In the genomic region with DNA sequence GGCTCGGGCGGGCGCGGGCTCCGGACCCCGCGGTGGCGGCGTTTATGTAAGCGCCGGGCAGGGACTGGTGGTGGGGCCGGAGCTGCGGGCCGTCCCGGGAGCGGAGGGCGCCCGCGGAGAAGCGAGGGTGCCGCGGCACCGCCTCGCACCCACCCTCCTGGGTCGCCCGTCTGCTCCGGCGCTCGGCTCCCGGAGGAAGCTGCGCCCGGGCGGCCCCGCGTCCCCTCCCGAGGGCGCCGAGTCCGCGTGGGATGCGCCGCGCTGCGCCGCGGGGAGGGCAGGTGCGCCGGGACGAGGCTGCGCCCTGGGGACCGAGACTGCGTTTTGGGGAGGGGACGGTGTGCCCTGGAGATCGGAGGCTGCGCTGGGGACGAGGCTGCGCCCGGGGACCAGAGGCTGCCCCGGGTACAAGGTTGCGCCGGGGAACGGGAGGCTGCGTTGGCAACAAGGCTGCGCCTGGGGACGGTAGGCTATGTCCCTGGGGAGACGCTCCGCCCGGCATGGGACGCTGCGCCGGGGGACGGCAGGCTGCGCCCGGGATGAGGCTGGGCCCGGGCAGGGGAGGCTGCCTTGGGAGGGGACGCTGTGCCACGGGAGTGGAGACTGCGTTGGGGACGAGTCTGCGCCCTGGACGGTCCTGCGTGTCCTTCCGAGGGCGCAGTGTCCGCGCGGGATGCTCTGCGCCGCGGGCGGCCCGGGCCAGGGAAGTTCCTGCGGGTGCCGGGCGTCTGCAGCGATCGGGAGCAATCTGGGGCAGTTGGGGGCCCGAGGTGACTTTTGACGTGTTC, we compare ENCODE assay signal across 8 cellular contexts. TPM values are rescaled to one million over a fixed set of nuclear protein-coding genes. Genes with fewer than 3 reads are reported as not detected.
DNase-seq lines count a peak whose midpoint lies in the region; ATAC-seq, FAIRE-seq and TF ChIP-seq lines count a peak whose summit lies in the region.

No MANE protein-coding gene starts in this region.

- H3K27ac ChIP-seq in VCaP = peak overlapping the region; percentile 100
- no peak overlapping the region for H3K27ac ChIP-seq in H1 (ENCODE audit: low read depth, low read length)
- no peak overlapping the region for H3K27ac ChIP-seq in mesodermal cell (ENCODE audit: low read depth, low read length, severe bottlenecking)
- H3K27ac ChIP-seq in thyroid gland = no peak overlapping the region

- H3K9me3 ChIP-seq in H1 (ENCODE audit: insufficient read depth in 2 of 2, low read depth in 1 of 2, low read length in 1 of 2) (no peaks in the 10 kb centered on the region), mesodermal cell (ENCODE audit: control insufficient read depth, low read length) (no peaks in the 10 kb centered on the region), thyroid gland (no peaks in the 10 kb centered on the region)

- H3K79me1 ChIP-seq in H1 (ENCODE audit: low read depth, low read length) = no peaks in the 10 kb centered on the region

- H3K36me3 ChIP-seq in H1 (ENCODE audit: control insufficient read depth in 2 of 4, insufficient read depth in 4 of 4, low read length in 3 of 4) = no peaks in the 10 kb centered on the region
- H3K36me3 ChIP-seq in mesodermal cell (ENCODE audit: control insufficient read depth, insufficient read depth, low read length) = peaks cover 7% of the 10 kb centered on the region
- no peaks in the 10 kb centered on the region for H3K36me3 ChIP-seq in thyroid gland

- peak overlapping the region; percentile 71 to 97 for H3K4me2 ChIP-seq in H1 (ENCODE audit: insufficient read depth in 1 of 2, low read depth in 2 of 2, low read length in 2 of 2)

- POLR2A ChIA-PET in H1 (lab: Charles Lee; ENCODE audit: partially characterized antibody) = interaction anchor here (1.0 to 1.3 kb wide), 3 partner anchors 22 to 144 kb away, joined by 3 read pairs; no protein-coding TSS in a partner anchor

- no peak overlapping the region for H3K14ac ChIP-seq in H1 (ENCODE audit: insufficient read length)

- H4K5ac ChIP-seq in H1 (ENCODE audit: insufficient read length, low read depth, low read length) = no peak overlapping the region

- peaks cover 4 to 18% (median 14%) of the 10 kb centered on the region in 4 experiments; a peak in 6 of 7 replicates for H3K27me3 ChIP-seq in H1 (replicated peaks in 1 of 4; ENCODE audit: control insufficient read depth in 3 of 4, extremely low read depth in 1 of 4, insufficient read depth in 3 of 4, low read length in 3 of 4)
- no peaks in the 10 kb centered on the region for H3K27me3 ChIP-seq in thyroid gland

- no peak overlapping the region; the same call in 1 of the 2 replicates for H2BK12ac ChIP-seq in H1 (ENCODE audit: low read depth, low read length)

- H3K9ac ChIP-seq in H1 (replicated peaks in 1 of 4; ENCODE audit: extremely low read depth in 1 of 4, low read depth in 3 of 4, low read length in 3 of 4) = peak overlapping the region in 2 of 4 experiments; percentile 43 to 67; a peak in 2 of 7 replicates

- H4K20me1 ChIP-seq in H1 (replicated peaks in 1 of 2; ENCODE audit: control insufficient read depth in 1 of 2, insufficient read depth in 2 of 2, low read length in 2 of 2) = peaks cover 3 to 14% of the 10 kb centered on the region in 2 experiments

- ATAC-seq in HG03442 (IDR thresholded peaks at IDR 0.05; ENCODE audit: unreplicated experiment) (peak; percentile 25), GM21423 (IDR thresholded peaks at IDR 0.05; ENCODE audit: unreplicated experiment) (no peak)

- no peak overlapping the region for H3K56ac ChIP-seq in H1 (replicated peaks; ENCODE audit: insufficient read length, low read depth, low read length)

- peaks cover 8% of the 10 kb centered on the region; the same call in 1 of the 2 replicates for H3K23me2 ChIP-seq in H1 (ENCODE audit: low read depth, low read length)

- H2AFZ ChIP-seq in H1 (ENCODE audit: low read length) = peak overlapping the region; percentile 23; the same call in 1 of the 2 replicates

- H2BK15ac ChIP-seq in H1 (ENCODE audit: low read length) = peak overlapping the region; percentile 46; the same call in 1 of the 2 replicates

- peak; percentile 61 for DNase-seq in GM13976 (ENCODE audit: low spot score)
- DNase-seq in H1 (ENCODE audit: low read depth in 1 of 2, low spot score in 2 of 2) = peak in 1 of 2 experiments; percentile 67
- peak; percentile 14 to 18 for DNase-seq in thyroid gland
- no peak for DNase-seq in midbrain (lab: John Stamatoyannopoulos, UW)

- TF ChIP-seq RAD21 in H1 (IDR thresholded peaks at IDR 0.05 in 1 of 2, conservative IDR thresholded peaks at IDR 0.05 in 1 of 2; ENCODE audit: low read depth in 2 of 2, low read length in 2 of 2) = no peak

- H3K4me1 ChIP-seq in H1 (replicated peaks in 1 of 4; ENCODE audit: control insufficient read depth in 3 of 4, insufficient read depth in 4 of 4, low read length in 3 of 4) (peaks cover 0 to 7% (median 4%) of the 10 kb centered on the region in 4 experiments; a peak in 3 of 7 replicates), mesodermal cell (ENCODE audit: control insufficient read depth, insufficient read depth, low read length, poor library complexity, severe bottlenecking) (peaks cover 30% of the 10 kb centered on the region), thyroid gland (peaks cover 9% of the 10 kb centered on the region in 2 donors)

- intact Hi-C loops in thyroid gland (cut with DNase I) = loop anchor here (10.0 kb wide), 1 partner anchor 120 kb away; no protein-coding TSS in a partner anchor

- peak overlapping the region; percentile 25; the same call in 1 of the 2 replicates for H2AK5ac ChIP-seq in H1 (ENCODE audit: low read depth, low read length)

- H2BK5ac ChIP-seq in H1 (ENCODE audit: low read depth, low read length) = no peak overlapping the region

- peaks cover 0 to 4% of the 10 kb centered on the region in 2 experiments; a peak in 1 of 4 replicates for H3K79me2 ChIP-seq in H1 (ENCODE audit: control insufficient read depth in 1 of 2, insufficient read depth in 2 of 2, low read length in 2 of 2)

- TF ChIP-seq CTCF in GM13976 (IDR thresholded peaks at IDR 0.05; ENCODE audit: borderline replicate concordance, control extremely low read depth, extremely low read depth, insufficient read depth, missing control alignments) (no peak), VCaP (conservative IDR thresholded peaks at IDR 0.05) (no peak; the same call in 1 of the 2 replicates), H1 (IDR thresholded peaks at IDR 0.05; ENCODE audit: control extremely low read depth in 1 of 3, insufficient read depth in 1 of 3, low read depth in 1 of 3, low read length in 3 of 3) (no peak), thyroid gland (IDR thresholded peaks at IDR 0.05) (no peak)

- CTCF ChIA-PET in H1 (lab: Charles Lee; ENCODE audit: partially characterized antibody) = interaction anchor here (2.8 kb wide), 1 partner anchor 63 kb away, joined by 9 read pairs; no protein-coding TSS in a partner anchor

- no peak for FAIRE-seq in H1 (lab: Jason Lieb, UNC)

- no peak overlapping the region for H2BK20ac ChIP-seq in H1 (ENCODE audit: low read length)

- no peak for TF ChIP-seq POLR2A in H1 (IDR thresholded peaks at IDR 0.05; ENCODE audit: control extremely low read depth in 1 of 2, low read depth in 2 of 2, low read length in 2 of 2)
- TF ChIP-seq POLR2A in thyroid gland (IDR thresholded peaks at IDR 0.05) = no peak

- H2BK120ac ChIP-seq in H1 (replicated peaks; ENCODE audit: low read depth, low read length) = no peak overlapping the region

- H4K8ac ChIP-seq in H1 (ENCODE audit: extremely low read depth, insufficient read depth, low read length) = peak overlapping the region; percentile 36; the same call in 1 of the 2 replicates

- in situ Hi-C loops in GM13976 (cut with MboI; ENCODE audit: low sequenced_read_pairs, unreplicated experiment) = no loop called here

- WGBS in H1 (ENCODE audit: extremely low coverage in 1 of 2, insufficient coverage in 1 of 2, insufficient read length in 1 of 2, insufficient replicate concordance in 2 of 2, low coverage in 1 of 2, low lambda C conversion rate in 2 of 2, missing lambda C conversion rate in 1 of 2), 2 experiments = 4% methylated on average over 52 of the region's 99 CpGs; no CpG with 5 or more reads in 1 of the 2 experiments
- WGBS in mesodermal cell (ENCODE audit: insufficient coverage in 2 of 2), 2 experiments = 1% methylated on average over 85 to 91 of the region's 99 CpGs
- WGBS in thyroid gland, 2 donors = 1 to 6% methylated on average over 13 to 14 of the region's 99 CpGs

- H3K4me3 ChIP-seq in H1 (ENCODE audit: extremely low read depth in 1 of 4, insufficient read depth in 2 of 4, low read depth in 3 of 4, low read length in 4 of 4) (peak overlapping the region; percentile 53 to 93 (median 80)), mesodermal cell (ENCODE audit: extremely low read depth, insufficient read depth, low read length, poor library complexity, severe bottlenecking) (peak overlapping the region; percentile 71), thyroid gland (replicated peaks in 1 of 3) (peak overlapping the region; percentile 53 to 64 (median 58))

- no peak overlapping the region for H4K91ac ChIP-seq in H1 (replicated peaks; ENCODE audit: insufficient read length, low read length)

- H3K4ac ChIP-seq in H1 (replicated peaks; ENCODE audit: insufficient read length, low read depth, low read length) = peak overlapping the region; percentile 50

- H3K18ac ChIP-seq in H1 (ENCODE audit: extremely low read depth, low read length) = no peak overlapping the region; the same call in 1 of the 2 replicates

- no peak overlapping the region for H3K23ac ChIP-seq in H1 (ENCODE audit: insufficient read length)

- no peak for TF ChIP-seq EP300 in H1 (IDR thresholded peaks at IDR 0.05; ENCODE audit: borderline replicate concordance in 1 of 2, low read depth in 2 of 2, low read length in 2 of 2)

TF ChIP-seq in H1, 55 proteins besides CTCF, POLR2A, EP300 and RAD21 (continues in another document):
- TF ChIP-seq EZH2 (IDR thresholded peaks at IDR 0.05; ENCODE audit: low read depth, low read length, severe bottlenecking) = peak; percentile 43
- TF ChIP-seq ZNF274 (IDR thresholded peaks at IDR 0.05; ENCODE audit: borderline replicate concordance, extremely low read depth, low read length) = no peak
- TF ChIP-seq SP1 (IDR thresholded peaks at IDR 0.05; ENCODE audit: low read depth, low read length) = no peak
- no peak for TF ChIP-seq CBX8 (IDR thresholded peaks at IDR 0.05; ENCODE audit: borderline replicate concordance, low read depth, low read length)
- TF ChIP-seq SUZ12 (IDR thresholded peaks at IDR 0.05; ENCODE audit: low read length) = peak; percentile 70

RNA-seq across cellular contexts. Expression of gene ADARB1, which starts 0.6 kb away (rescaled TPM):
- 11.1 and 14.9 TPM in 2 replicates for total RNA-seq in H1 (2021; fragmentation: NEBNext Ultra II Directional; extraction: Animal tissue kit (Norgen Biotek cat#: 25700))
- 4.6 and 4.7 TPM in 2 replicates for polyA plus RNA-seq in H1 (2011; rRNA removed)
- 6.0 TPM for polyA plus RNA-seq in H1 (2011; cell fraction: cytosol; rRNA removed)
- 12.2 TPM for polyA plus RNA-seq in H1 (2011; cell fraction: nucleus; rRNA removed)
- 6.4 to 8.1 TPM (median 7.4 TPM) in 4 replicates for polyA plus RNA-seq in H1 (2012, experiment 1 of 2)
- polyA plus RNA-seq in H1 (2012, experiment 2 of 2) = 2.9 TPM
- 4.8 TPM for polyA plus RNA-seq in H1 (2013, experiment 1 of 2)
- polyA plus RNA-seq in H1 (2013, experiment 2 of 2) = 4.6 TPM
- polyA minus RNA-seq in H1 (2011; rRNA and poly(A)+ RNA removed) = 10.8 and 12.8 TPM in 2 replicates
- 9.3 TPM for polyA minus RNA-seq in H1 (2011; cell fraction: cytosol; rRNA and poly(A)+ RNA removed)
- 15.1 TPM for polyA minus RNA-seq in H1 (2011; cell fraction: nucleus; rRNA and poly(A)+ RNA removed)
- 19.3 TPM for polyA plus RNA-seq in mesodermal cell (2013, experiment 1 of 2)
- 22.5 TPM for polyA plus RNA-seq in mesodermal cell (2013, experiment 2 of 2)
- 10 to 100 TPM in 2 of 4 donors, 1 to 10 TPM in 2; 5.0 to 20.2 (median 10.1) TPM for total RNA-seq in thyroid gland
